Comparison of ENCODE assay signal across 34 cellular contexts in the genomic region with DNA sequence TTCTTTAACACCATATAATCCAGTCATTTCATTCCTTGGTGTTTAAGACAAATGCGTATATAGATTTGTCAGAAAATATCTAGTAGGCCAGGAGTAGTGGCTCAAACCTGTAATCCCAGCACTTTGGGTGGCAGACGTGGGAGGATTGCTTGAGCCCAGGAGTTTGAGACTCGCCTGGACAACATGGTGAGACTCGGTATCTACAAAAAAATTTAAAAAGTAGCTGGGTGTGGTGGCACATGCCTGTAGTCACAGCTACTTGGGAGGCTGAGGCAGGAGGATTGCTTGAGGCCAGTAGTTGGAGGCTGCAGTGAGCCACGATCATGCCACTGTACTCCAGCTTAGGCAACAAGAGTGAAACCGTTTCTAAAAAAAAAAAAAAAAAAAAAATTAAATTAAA. TPM values are rescaled to one million over a fixed set of nuclear protein-coding genes. Genes with fewer than 3 reads are reported as not detected.
"Had no signal": no experiment of that assay in that cellular context is flagged by ENCODE, and none has a peak within 500 bp of the region (broad histone marks: within the 10 kb centered on the region; RNA-seq: fewer than 3 reads in every experiment).

No MANE protein-coding gene starts in this region.

- H3K4me3 Mint-ChIP-seq: activated B cell treated with CpG ODN at 0.5 μM for 24 hours; activated CD8-positive, alpha-beta T cell treated with anti-CD3 and anti-CD28 coated beads for 36 hours; activated naive CD4-positive, alpha-beta T cell treated with anti-CD3 and anti-CD28 coated beads for 36 hours; activated naive CD8-positive, alpha-beta T cell treated with anti-CD3 and anti-CD28 coated beads, Interleukin-2, amount 10 ng/mL, durations not matched to agents 7 days and 5 days; activated T-cell treated with anti-CD3 and anti-CD28 coated beads, Interleukin-2, amount 50 U/mL, for 4 hours; activated T-helper 17 cell treated with anti-CD3 and anti-CD28 coated beads, Interleukin-2, amount 50 U/mL, for 72 hours; central memory CD8-positive, alpha-beta T cell; effector memory CD8-positive, alpha-beta T cell; T-helper 17 cell; T-helper 2 cell treated with Interferon-gamma antibody and Interleukin-4, amounts not matched to agents 5 μg/mL and 100 μg/mL, for 36 hours had no signal

- H3K27me3 Mint-ChIP-seq: activated B cell treated with CpG ODN at 0.5 μM for 24 hours; activated CD8-positive, alpha-beta T cell treated with anti-CD3 and anti-CD28 coated beads for 36 hours; activated T-helper 17 cell treated with anti-CD3 and anti-CD28 coated beads, Interleukin-2, amount 50 U/mL, for 72 hours; central memory CD8-positive, alpha-beta T cell; effector memory CD8-positive, alpha-beta T cell; T-helper 17 cell had no signal

- H3K27ac ChIP-seq: ascending aorta, esophagus muscularis mucosa, foreskin keratinocyte, gastrocnemius medialis, heart left ventricle, WERI-Rb-1 had no signal

- H3K4me3 ChIP-seq: ascending aorta, esophagus muscularis mucosa, gastrocnemius medialis, heart left ventricle had no signal

- H3K4me1 ChIP-seq: foreskin keratinocyte had no signal

- H3K27ac Mint-ChIP-seq: activated B cell treated with CpG ODN at 0.5 μM for 24 hours; activated CD8-positive, alpha-beta T cell treated with anti-CD3 and anti-CD28 coated beads for 36 hours; activated naive CD4-positive, alpha-beta T cell treated with anti-CD3 and anti-CD28 coated beads for 36 hours; activated naive CD4-positive, alpha-beta T cell treated with anti-CD3 and anti-CD28 coated beads, Interleukin-2, amount 50 U/mL, for 72 hours; activated naive CD8-positive, alpha-beta T cell treated with anti-CD3 and anti-CD28 coated beads, Interleukin-2, amount 10 ng/mL, durations not matched to agents 7 days and 5 days; activated T-helper 17 cell treated with anti-CD3 and anti-CD28 coated beads, Interleukin-2, amount 50 U/mL, for 72 hours; brain had no signal

- H3K27me3 ChIP-seq: ascending aorta, esophagus muscularis mucosa, foreskin keratinocyte, gastrocnemius medialis, heart left ventricle had no signal

- ATAC-seq: activated CD4-positive, CD25-positive, alpha-beta regulatory T cell treated with anti-CD3 and anti-CD28 coated beads, Interleukin-2, amount 50 U/mL, for 24 hours; activated CD8-positive, alpha-beta T cell treated with anti-CD3 and anti-CD28 coated beads for 36 hours; activated naive CD4-positive, alpha-beta T cell treated with anti-CD3 and anti-CD28 coated beads, Interleukin-2, amount 50 U/mL, for 72 hours; activated T-cell treated with anti-CD3 and anti-CD28 coated beads, Interleukin-2, amount 50 U/mL, for 4 hours; activated T-helper 17 cell treated with anti-CD3 and anti-CD28 coated beads, Interleukin-2, amount 50 U/mL, for 72 hours; effector memory CD8-positive, alpha-beta T cell; foreskin keratinocyte; gastrocnemius medialis; heart left ventricle; T-helper 17 cell had no signal

- H3K36me3 Mint-ChIP-seq: activated naive CD8-positive, alpha-beta T cell treated with anti-CD3 and anti-CD28 coated beads, Interleukin-2, amount 10 ng/mL, durations not matched to agents 7 days and 5 days had no signal

- H3K9me3 Mint-ChIP-seq: activated B cell treated with CpG ODN at 0.5 μM for 24 hours; activated CD8-positive, alpha-beta T cell treated with anti-CD3 and anti-CD28 coated beads for 36 hours; activated naive CD4-positive, alpha-beta T cell treated with anti-CD3 and anti-CD28 coated beads, Interleukin-2, amount 50 U/mL, for 72 hours; activated naive CD8-positive, alpha-beta T cell treated with anti-CD3 and anti-CD28 coated beads, Interleukin-2, amount 10 ng/mL, durations not matched to agents 7 days and 5 days; activated T-cell treated with anti-CD3 and anti-CD28 coated beads, Interleukin-2, amount 50 U/mL, for 4 hours; activated T-helper 17 cell treated with anti-CD3 and anti-CD28 coated beads, Interleukin-2, amount 50 U/mL, for 72 hours; central memory CD8-positive, alpha-beta T cell; effector memory CD8-positive, alpha-beta T cell; T-helper 2 cell treated with Interferon-gamma antibody and Interleukin-4, amounts not matched to agents 5 μg/mL and 100 μg/mL, for 36 hours had no signal

- H3K9me3 ChIP-seq: ascending aorta, esophagus muscularis mucosa, gastrocnemius medialis, heart left ventricle had no signal

- FAIRE-seq: bronchial epithelial cell had no signal

- DNase-seq: activated B cell treated with CpG ODN at 0.5 μM for 24 hours; activated CD4-positive, alpha-beta T cell treated with anti-CD3 and anti-CD28 coated beads for 48 hours; activated CD4-positive, alpha-beta T cell treated with anti-CD3 and anti-CD28 coated beads, Interleukin-2, amount 50 U/mL, for 1 hour; activated CD4-positive, alpha-beta T cell treated with anti-CD3 and anti-CD28 coated beads, Interleukin-2, amount 50 U/mL, for 48 hours; activated CD8-positive, alpha-beta memory T cell treated with anti-CD3 and anti-CD28 coated beads for 24 hours; activated CD8-positive, alpha-beta T cell treated with anti-CD3 and anti-CD28 coated beads for 36 hours; activated effector memory CD4-positive, alpha-beta T cell treated with Interleukin-2 at 50 U/mL for 16 hours; activated gamma-delta T cell treated with Interleukin-2 at 50 U/mL for 16 hours; activated naive CD4-positive, alpha-beta T cell treated with anti-CD3 and anti-CD28 coated beads for 36 hours; activated naive CD8-positive, alpha-beta T cell treated with anti-CD3 and anti-CD28 coated beads, Interleukin-2, amount 10 ng/mL, durations not matched to agents 7 days and 5 days; activated T-cell treated with anti-CD3 and anti-CD28 coated beads, Interleukin-2, amount 50 U/mL, for 4 hours; cortex of kidney; dermis blood vessel endothelial cell; effector CD4-positive, alpha-beta T cell; effector memory CD8-positive, alpha-beta T cell; erythroblast; foreskin keratinocyte; gastrocnemius medialis; glutamatergic neuron; heart left ventricle; T-helper 1 cell; T-helper 17 cell; T1000; WERI-Rb-1 had no signal

RNA-seq across cellular contexts. Expression of a gene that starts 56.2 kb away (rescaled TPM):
- total RNA-seq: activated CD8-positive, alpha-beta T cell treated with anti-CD3 and anti-CD28 coated beads for 36 hours; activated naive CD4-positive, alpha-beta T cell treated with anti-CD3 and anti-CD28 coated beads for 36 hours; ascending aorta; bronchial epithelial cell; cardiac septum; dermis blood vessel endothelial cell; foreskin keratinocyte; gastrocnemius medialis; heart left ventricle; T-helper 17 cell had no signal
- polyA plus RNA-seq: foreskin keratinocyte had no signal
